In the genomic region with DNA sequence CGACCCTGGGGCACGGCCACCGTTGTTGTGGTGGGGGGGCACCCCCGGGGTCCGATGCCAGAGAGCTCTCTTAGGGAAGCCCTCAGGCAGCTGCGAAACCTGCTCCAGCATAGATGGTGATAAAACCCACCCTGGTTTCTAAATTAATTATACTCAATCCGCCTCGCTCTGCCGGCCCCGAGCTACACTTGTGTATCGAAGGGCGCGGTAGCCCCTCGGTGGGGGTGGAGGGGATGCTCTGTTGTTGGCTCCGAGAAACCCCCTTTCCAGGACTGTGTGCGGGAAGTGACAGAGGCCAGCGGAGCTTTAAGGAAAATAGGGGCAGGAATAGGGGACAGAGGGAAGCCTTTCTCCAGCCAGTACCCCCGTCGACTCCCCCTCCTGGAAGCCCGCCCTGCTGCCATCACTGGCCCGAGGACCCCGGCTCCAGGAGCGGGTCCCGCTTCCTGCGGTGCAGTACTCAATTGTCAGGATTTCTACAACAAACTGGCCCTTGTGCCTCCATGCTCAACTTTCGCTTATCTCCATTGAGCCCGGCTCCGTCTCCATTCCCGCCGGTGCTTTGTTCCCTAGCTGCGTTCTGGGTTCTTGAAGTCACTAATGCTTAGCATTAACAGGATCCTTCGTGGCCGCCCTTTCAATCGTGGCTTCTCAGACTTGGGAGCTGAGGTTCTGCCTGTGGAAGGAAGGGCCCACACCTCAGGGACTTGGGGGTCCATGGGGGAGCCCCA, we compare ENCODE assay signal across 9 cellular contexts.
DNase-seq lines count a peak whose midpoint lies in the region.
"Had no signal": no experiment of that assay in that cellular context is flagged by ENCODE, and none has a peak within 500 bp of the region (broad histone marks: within the 10 kb centered on the region; RNA-seq: fewer than 3 reads in every experiment).

No MANE protein-coding gene starts in this region.

- H3K4me3 Mint-ChIP-seq in activated T-helper 1 cell treated with anti-CD3 and anti-CD28 coated beads, Interleukin-12 subunit alpha, Interleukin-12 subunit beta, Interleukin-2, Interleukin-4 antibody, amounts not matched to agents 30 ng/mL and 10 ng/mL and 1 ng/mL, durations not matched to agents 14 hours and 24 hours and 36 hours = peak overlapping the region; percentile 22
- H3K4me3 Mint-ChIP-seq: activated B cell treated with CpG ODN at 0.5 μM for 24 hours had no signal

- no peaks in the 10 kb centered on the region for H3K9me3 Mint-ChIP-seq in activated T-helper 1 cell treated with anti-CD3 and anti-CD28 coated beads, Interleukin-12 subunit alpha, Interleukin-12 subunit beta, Interleukin-2, Interleukin-4 antibody, amounts not matched to agents 30 ng/mL and 10 ng/mL and 1 ng/mL, durations not matched to agents 14 hours and 24 hours and 36 hours
- H3K9me3 Mint-ChIP-seq: activated B cell treated with CpG ODN at 0.5 μM for 24 hours had no signal

- intact Hi-C loops in activated T-helper 1 cell treated with anti-CD3 and anti-CD28 coated beads, Interleukin-12 subunit alpha, Interleukin-12 subunit beta, Interleukin-2, Interleukin-4 antibody, amounts not matched to agents 30 ng/mL and 10 ng/mL and 1 ng/mL, durations not matched to agents 14 hours and 24 hours and 36 hours (cut with micrococcal nuclease) = no loop called here

- peaks cover 29% of the 10 kb centered on the region for H3K27me3 Mint-ChIP-seq in activated T-helper 1 cell treated with anti-CD3 and anti-CD28 coated beads, Interleukin-12 subunit alpha, Interleukin-12 subunit beta, Interleukin-2, Interleukin-4 antibody, amounts not matched to agents 30 ng/mL and 10 ng/mL and 1 ng/mL, durations not matched to agents 14 hours and 24 hours and 36 hours (ENCODE audit: insufficient read depth)

- peak overlapping the region; percentile 50 for H3K4me3 ChIP-seq in iPS-18c (ENCODE audit: insufficient read depth, low read depth, low read length)

- peaks cover 7% of the 10 kb centered on the region for H3K9me3 ChIP-seq in iPS-18c (ENCODE audit: control insufficient read depth, insufficient read depth, low read length)

- peak overlapping the region; percentile 77 for H3K27ac ChIP-seq in substantia nigra (ENCODE audit: low read depth, low read length, poor library complexity, severe bottlenecking)

- no peaks in the 10 kb centered on the region for H3K4me1 Mint-ChIP-seq in activated T-helper 1 cell treated with anti-CD3 and anti-CD28 coated beads, Interleukin-12 subunit alpha, Interleukin-12 subunit beta, Interleukin-2, Interleukin-4 antibody, amounts not matched to agents 30 ng/mL and 10 ng/mL and 1 ng/mL, durations not matched to agents 14 hours and 24 hours and 36 hours (ENCODE audit: low read depth)

- H3K27ac Mint-ChIP-seq in activated T-helper 1 cell treated with anti-CD3 and anti-CD28 coated beads, Interleukin-12 subunit alpha, Interleukin-12 subunit beta, Interleukin-2, Interleukin-4 antibody, amounts not matched to agents 30 ng/mL and 10 ng/mL and 1 ng/mL, durations not matched to agents 14 hours and 24 hours and 36 hours = no peak overlapping the region
- H3K27ac Mint-ChIP-seq: activated B cell treated with CpG ODN at 0.5 μM for 24 hours had no signal

- no peaks in the 10 kb centered on the region for H3K36me3 Mint-ChIP-seq in activated T-helper 1 cell treated with anti-CD3 and anti-CD28 coated beads, Interleukin-12 subunit alpha, Interleukin-12 subunit beta, Interleukin-2, Interleukin-4 antibody, amounts not matched to agents 30 ng/mL and 10 ng/mL and 1 ng/mL, durations not matched to agents 14 hours and 24 hours and 36 hours (ENCODE audit: low read depth)

- DNase-seq in NCI-H146 (lab: John Stamatoyannopoulos, UW) (peak; percentile 63), NCI-H146 treated with DMSO at 0.1 percent for 48 hours (lab: John Stamatoyannopoulos, UW; ENCODE audit: unreplicated experiment) (no peak), substantia nigra (lab: John Stamatoyannopoulos, UW) (peak in 10 of 49 donors; percentile 6 to 48 (median 33)), NCI-H1694 treated with DMSO at 0.1 percent for 48 hours (lab: John Stamatoyannopoulos, UW) (no peak), DMS153 (lab: John Stamatoyannopoulos, UW) (no peak)
- no peak for DNase-seq in activated T-helper 1 cell treated with anti-CD3 and anti-CD28 coated beads, Interleukin-12 subunit alpha, Interleukin-12 subunit beta, Interleukin-2, Interleukin-4 antibody, amounts not matched to agents 30 ng/mL and 10 ng/mL and 1 ng/mL, durations not matched to agents 14 hours and 24 hours and 36 hours (ENCODE audit: low spot score)
- no peak for DNase-seq in activated effector memory CD4-positive, alpha-beta T cell treated with Interleukin-2 at 50 U/mL for 16 hours
- DNase-seq: activated B cell treated with CpG ODN at 0.5 μM for 24 hours had no signal
